In the genomic region with DNA sequence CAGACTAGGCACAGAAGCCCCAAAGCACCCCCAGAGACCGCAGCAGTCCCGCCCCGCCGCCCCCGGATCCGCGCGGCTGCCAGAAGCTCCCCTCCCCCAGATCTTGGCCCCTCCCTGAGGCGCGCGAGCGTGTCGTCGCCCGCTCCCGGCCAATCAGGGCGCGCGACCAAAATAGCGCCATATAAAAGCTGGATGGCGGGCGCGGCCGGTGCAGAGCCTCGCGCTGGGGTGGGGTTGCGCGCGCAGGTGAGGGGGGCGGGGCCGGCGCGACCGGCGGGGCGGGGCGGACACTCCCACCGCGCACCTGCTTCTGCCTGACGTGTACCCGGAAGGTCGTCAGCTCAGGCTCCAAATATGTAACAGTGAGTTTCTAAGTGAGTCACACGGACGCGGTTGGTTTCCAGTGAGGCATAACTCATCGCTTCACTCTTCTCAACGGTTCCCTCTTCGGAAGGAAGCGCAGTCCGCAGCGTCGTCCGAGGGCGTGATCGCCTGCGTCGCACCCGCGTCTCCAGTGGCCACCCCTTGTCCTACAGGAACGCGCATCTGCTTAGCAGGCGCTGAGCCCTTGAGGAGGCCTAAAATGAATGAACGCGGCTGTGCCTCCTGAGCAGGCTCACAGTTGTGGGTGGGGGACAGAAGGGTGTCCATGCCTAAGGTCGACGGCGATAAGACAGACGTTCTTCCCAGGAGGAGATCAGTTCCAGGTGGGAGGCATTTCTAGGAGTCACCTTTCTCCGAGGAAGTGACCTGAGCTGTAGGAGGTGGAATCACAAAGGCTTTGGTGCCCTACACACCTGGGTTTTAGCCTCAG, we compare ENCODE assay signal across 8 cellular contexts. TPM values are rescaled to one million over a fixed set of nuclear protein-coding genes. Genes with fewer than 3 reads are reported as not detected.
A peak's percentile ranks its signal among the peaks of the same experiment; 100 is the strongest.
DNase-seq lines count a peak whose midpoint lies in the region; ATAC-seq and TF ChIP-seq lines count a peak whose summit lies in the region.

No MANE protein-coding gene starts in this region.

- peaks cover 23% of the 10 kb centered on the region for H3K4me1 ChIP-seq in HUES6 (ENCODE audit: control insufficient read depth, insufficient read depth, low read length)
- H3K4me1 ChIP-seq in OCI-LY1 (ENCODE audit: insufficient read depth, low read length, severe bottlenecking) = peaks cover 63% of the 10 kb centered on the region
- peaks cover 0 to 3% of the 10 kb centered on the region in 2 donors for H3K4me1 ChIP-seq in esophagus (ENCODE audit: control insufficient read depth in 2 of 2, insufficient read depth in 2 of 2, low read length in 1 of 2)
- no peaks in the 10 kb centered on the region for H3K4me1 ChIP-seq in muscle layer of duodenum (ENCODE audit: control insufficient read depth in 1 of 2, insufficient read depth in 2 of 2, low read length in 2 of 2)

- no peaks in the 10 kb centered on the region for H3F3A ChIP-seq in OCI-LY1 (ENCODE audit: insufficient read depth, low read length)

- H3K4me2 ChIP-seq in OCI-LY1 (ENCODE audit: low read length) = peak overlapping the region; percentile 85

- H3K4me3 ChIP-seq in HUES6 (ENCODE audit: low read depth, low read length) (peak overlapping the region; percentile 63), OCI-LY1 (ENCODE audit: low read depth, low read length, poor library complexity, severe bottlenecking) (peak overlapping the region; percentile 63), esophagus (ENCODE audit: low read depth in 1 of 2, low read length in 2 of 2) (peak overlapping the region; percentile 31 to 34), muscle layer of duodenum (ENCODE audit: low read depth in 1 of 2, low read length in 2 of 2) (peak overlapping the region; percentile 62 to 69)

- H3K27me3 ChIP-seq in HUES6 (ENCODE audit: control insufficient read depth, insufficient read depth, low read length) (no peaks in the 10 kb centered on the region), OCI-LY1 (ENCODE audit: insufficient read depth, low read length) (no peaks in the 10 kb centered on the region), esophagus (ENCODE audit: control insufficient read depth in 1 of 2, insufficient read depth in 2 of 2, low read length in 2 of 2) (no peaks in the 10 kb centered on the region), muscle layer of duodenum (ENCODE audit: low read depth, low read length) (no peaks in the 10 kb centered on the region)

- no peak; the same call in 1 of the 2 replicates for TF ChIP-seq CTCF in OCI-LY1 (IDR thresholded peaks at IDR 0.05; ENCODE audit: low read length)

- H3K79me2 ChIP-seq in OCI-LY1 (ENCODE audit: insufficient read depth, low read length) = no peaks in the 10 kb centered on the region

- H4K20me1 ChIP-seq in OCI-LY1 (ENCODE audit: insufficient read depth, low read length) = no peaks in the 10 kb centered on the region

- H3K9me2 ChIP-seq in OCI-LY1 (ENCODE audit: low read depth, low read length) = no peaks in the 10 kb centered on the region

- H3K36me3 ChIP-seq in HUES6 (ENCODE audit: control insufficient read depth, insufficient read depth, low read length) = no peaks in the 10 kb centered on the region
- no peaks in the 10 kb centered on the region for H3K36me3 ChIP-seq in OCI-LY1 (ENCODE audit: insufficient read depth, low read length)
- H3K36me3 ChIP-seq in esophagus (ENCODE audit: control insufficient read depth in 2 of 2, insufficient read depth in 2 of 2, low read length in 1 of 2) = no peaks in the 10 kb centered on the region
- no peaks in the 10 kb centered on the region for H3K36me3 ChIP-seq in muscle layer of duodenum (ENCODE audit: control insufficient read depth in 1 of 2, insufficient read depth in 2 of 2, low read length in 2 of 2)

- H2AFZ ChIP-seq in OCI-LY1 (ENCODE audit: low read length) = no peak overlapping the region

- H3K9ac ChIP-seq in HUES6 (ENCODE audit: low read length) = peak overlapping the region; percentile 91
- peak overlapping the region; percentile 87 for H3K9ac ChIP-seq in OCI-LY1 (ENCODE audit: low read length)

- H3K27ac ChIP-seq in HUES6 (ENCODE audit: low read depth, low read length) (peak overlapping the region; percentile 96), OCI-LY1 (ENCODE audit: low read depth, low read length, poor library complexity, severe bottlenecking) (peak overlapping the region; percentile 99), esophagus (ENCODE audit: low read depth in 2 of 2, low read length in 1 of 2) (peak overlapping the region; percentile 99), muscle layer of duodenum (ENCODE audit: low read length) (peak overlapping the region; percentile 93)

- peak; percentile 95 for ATAC-seq in GM21515 (IDR thresholded peaks at IDR 0.05; ENCODE audit: unreplicated experiment)

- H3K9me3 ChIP-seq in HUES6 (ENCODE audit: control insufficient read depth, insufficient read depth, low read depth, low read length) (no peaks in the 10 kb centered on the region), OCI-LY1 (ENCODE audit: low read length) (no peaks in the 10 kb centered on the region), esophagus (ENCODE audit: control insufficient read depth in 2 of 2, insufficient read depth in 1 of 2, low read depth in 1 of 2, low read length in 1 of 2) (no peaks in the 10 kb centered on the region), muscle layer of duodenum (ENCODE audit: control insufficient read depth in 1 of 2, low read length in 2 of 2) (no peaks in the 10 kb centered on the region)

- 3 to 4% methylated on average over 49 to 69 of the region's 69 CpGs for WGBS in esophagus, 2 donors

- peak; percentile 95 for DNase-seq in DMS79 (lab: John Stamatoyannopoulos, UW)
- peak; percentile 96 for DNase-seq in activated T-cell treated with anti-CD3 and anti-CD28 coated beads for 48 hours (ENCODE audit: low read depth)
- peak; percentile 92 for DNase-seq in stimulated activated CD8-positive, alpha-beta memory T cell treated with anti-CD3 and anti-CD28 coated beads, Interleukin-7, amount 100 ng/mL, for 24 hours (ENCODE audit: low read depth)

RNA-seq across cellular contexts. Expression of a gene that starts 50.6 kb away (rescaled TPM):
- 100 to 1,000 TPM; 211 to 257 TPM for polyA plus RNA-seq in esophagus

Comparison
In these comparisons a context has a peak if more than half of its experiments do, and no peak if none do; other contexts are left out.
1. Peak in every context shown above with its lines: DNase-seq, ATAC-seq, H3K4me3 ChIP-seq and H3K27ac ChIP-seq.